In the genomic region with DNA sequence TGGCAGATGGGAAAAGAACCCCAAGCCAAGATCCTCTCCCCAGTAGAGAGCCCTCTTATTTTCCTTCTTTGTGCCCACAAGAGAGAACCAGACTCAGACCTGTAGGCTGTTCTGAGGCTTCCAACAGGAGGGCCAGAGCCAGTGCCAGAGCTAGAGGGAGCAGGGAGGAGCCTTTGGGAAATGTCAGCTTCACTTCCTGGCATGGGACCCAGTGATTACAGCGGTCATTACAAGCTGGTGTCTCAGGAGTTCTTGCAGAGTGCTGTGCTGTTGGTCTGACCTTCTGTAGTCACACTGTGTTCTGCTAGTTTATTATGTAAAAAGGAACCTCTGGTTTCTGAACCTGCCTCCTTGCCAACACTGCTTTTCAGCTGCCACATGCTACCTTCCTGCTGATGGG, we compare ENCODE assay signal across 15 cellular contexts. TPM values are rescaled to one million over a fixed set of nuclear protein-coding genes. Genes with fewer than 3 reads are reported as not detected.
A peak's percentile ranks its signal among the peaks of the same experiment; 100 is the strongest.
DNase-seq lines count a peak whose midpoint lies in the region; ATAC-seq and TF ChIP-seq lines count a peak whose summit lies in the region.
"Had no signal": no experiment of that assay in that cellular context is flagged by ENCODE, and none has a peak within 500 bp of the region (broad histone marks: within the 10 kb centered on the region; RNA-seq: fewer than 3 reads in every experiment).

No MANE protein-coding gene starts in this region.

- in situ Hi-C loops in GM23248 (cut with MboI): no loop called here

- 60 to 67% methylated on average over 1 of the region's 1 CpG for WGBS in GM23248 (ENCODE audit: low coverage in 1 of 2, low lambda C conversion rate in 2 of 2, missing lambda C conversion rate in 2 of 2), 2 experiments
- 36 to 42% methylated on average over 1 of the region's 1 CpG for WGBS in esophagus squamous epithelium, 2 donors

- peaks cover 6% of the 10 kb centered on the region for H3K4me1 Mint-ChIP-seq in activated naive CD4-positive, alpha-beta T cell treated with anti-CD3 and anti-CD28 coated beads for 36 hours (ENCODE audit: low read depth)

- peak; percentile 77 for DNase-seq in GM23248
- peak; percentile 75 for DNase-seq in cerebellum (ENCODE audit: low spot score)
- DNase-seq in lower lobe of right lung: no peak
- DNase-seq in stromal cell of bone marrow (ENCODE audit: low read depth): peak; percentile 33
- DNase-seq in activated naive CD4-positive, alpha-beta T cell treated with anti-CD3 and anti-CD28 coated beads for 36 hours: no peak
- no peak for DNase-seq in HUDEP-2 (lab: John Stamatoyannopoulos, UW; ENCODE audit: unreplicated experiment in 76 of 76)
- DNase-seq in esophagus squamous epithelium (lab: John Stamatoyannopoulos, UW): no peak
- DNase-seq: activated naive CD4-positive, alpha-beta T cell treated with Interleukin-2 at 50 U/mL for 16 hours; erythroblast; naive thymus-derived CD8-positive, alpha-beta T cell; stimulated activated CD4-positive, alpha-beta T cell treated with anti-CD3 and anti-CD28 coated beads, Interleukin-15, amount 100 ng/mL, for 24 hours; T-helper 9 cell had no signal

- no peaks in the 10 kb centered on the region for H3K27me3 Mint-ChIP-seq in activated naive CD4-positive, alpha-beta T cell treated with anti-CD3 and anti-CD28 coated beads for 36 hours (ENCODE audit: low read depth)
- H3K27me3 Mint-ChIP-seq: naive thymus-derived CD8-positive, alpha-beta T cell had no signal

- no peaks in the 10 kb centered on the region for H3K9me3 Mint-ChIP-seq in activated naive CD4-positive, alpha-beta T cell treated with anti-CD3 and anti-CD28 coated beads for 36 hours
- H3K9me3 Mint-ChIP-seq: naive thymus-derived CD8-positive, alpha-beta T cell had no signal

- H3F3A ChIP-seq in GM23248 (ENCODE audit: insufficient read depth): peaks cover 23% of the 10 kb centered on the region

- H3K27ac ChIP-seq in GM23248 (peak overlapping the region; percentile 16; the same call in 1 of the 2 replicates), lower lobe of right lung (peak overlapping the region; percentile 14), esophagus squamous epithelium (peak overlapping the region in 1 of 4 donors; percentile 62)
- H3K27ac ChIP-seq: BLaER1 treated with 17β-estradiol and CSF1 and Interleukin-3, amounts not matched to agents 10 nM and 100 nM had no signal

- H3K27me3 ChIP-seq in GM23248 (replicated peaks; ENCODE audit: insufficient read depth): no peaks in the 10 kb centered on the region
- H3K27me3 ChIP-seq in lower lobe of right lung (ENCODE audit: low read depth): no peaks in the 10 kb centered on the region
- H3K27me3 ChIP-seq in esophagus squamous epithelium: no peaks in the 10 kb centered on the region
- H3K27me3 ChIP-seq: BLaER1 treated with 17β-estradiol and CSF1 and Interleukin-3, amounts not matched to agents 10 nM and 100 nM had no signal

- H2AFZ ChIP-seq in GM23248: no peak overlapping the region

- ATAC-seq in lower lobe of right lung (peak; percentile 55 to 62), GM18520 (IDR thresholded peaks at IDR 0.05; ENCODE audit: unreplicated experiment) (no peak)
- ATAC-seq: naive thymus-derived CD8-positive, alpha-beta T cell had no signal

- H3K9me3 ChIP-seq in GM23248 (ENCODE audit: low read depth) (no peaks in the 10 kb centered on the region), lower lobe of right lung (no peaks in the 10 kb centered on the region), esophagus squamous epithelium (no peaks in the 10 kb centered on the region)
- H3K9me3 ChIP-seq: BLaER1 treated with 17β-estradiol and CSF1 and Interleukin-3, amounts not matched to agents 10 nM and 100 nM; HAP-1 had no signal

- no peak overlapping the region for H3K4me2 ChIP-seq in GM23248 (ENCODE audit: unreplicated experiment)
- H3K4me2 ChIP-seq: BLaER1 treated with 17β-estradiol and CSF1 and Interleukin-3, amounts not matched to agents 10 nM and 100 nM had no signal

- TF ChIP-seq CTCF in lower lobe of right lung (IDR thresholded peaks at IDR 0.05): no peak
- TF ChIP-seq CTCF in esophagus squamous epithelium (IDR thresholded peaks at IDR 0.05): no peak

- H4K20me1 ChIP-seq in GM23248 (ENCODE audit: insufficient read depth): peaks cover 7% of the 10 kb centered on the region

- peaks cover 93% of the 10 kb centered on the region for H3K79me2 ChIP-seq in GM23248 (ENCODE audit: insufficient read depth)

- no peak overlapping the region for H3K27ac Mint-ChIP-seq in activated naive CD4-positive, alpha-beta T cell treated with anti-CD3 and anti-CD28 coated beads for 36 hours
- H3K27ac Mint-ChIP-seq: naive thymus-derived CD8-positive, alpha-beta T cell had no signal

- CTCF ChIA-PET in activated naive CD4-positive, alpha-beta T cell treated with anti-CD3 and anti-CD28 coated beads for 36 hours (lab: Charles Lee): interaction anchor here (1.3 kb wide), 1 partner anchor 32 kb away, joined by 6 read pairs; no protein-coding TSS in a partner anchor

- H3K4me3 Mint-ChIP-seq in activated naive CD4-positive, alpha-beta T cell treated with anti-CD3 and anti-CD28 coated beads for 36 hours: no peak overlapping the region
- H3K4me3 Mint-ChIP-seq: naive thymus-derived CD8-positive, alpha-beta T cell had no signal

- H3K36me3 Mint-ChIP-seq in activated naive CD4-positive, alpha-beta T cell treated with anti-CD3 and anti-CD28 coated beads for 36 hours (ENCODE audit: low read depth): peaks cover 1% of the 10 kb centered on the region

- H3K36me3 ChIP-seq in GM23248 (ENCODE audit: low read depth) (no peaks in the 10 kb centered on the region), lower lobe of right lung (peaks cover 16% of the 10 kb centered on the region), esophagus squamous epithelium (peaks cover 4 to 33% (median 10%) of the 10 kb centered on the region in 3 donors)

- no peak overlapping the region for H3K9ac ChIP-seq in GM23248
- H3K9ac ChIP-seq: BLaER1 treated with 17β-estradiol and CSF1 and Interleukin-3, amounts not matched to agents 10 nM and 100 nM had no signal

- peaks cover 39% of the 10 kb centered on the region for H3K4me1 ChIP-seq in GM23248 (ENCODE audit: insufficient read depth)
- H3K4me1 ChIP-seq in lower lobe of right lung: peaks cover 23% of the 10 kb centered on the region
- peaks cover 0 to 34% (median 16%) of the 10 kb centered on the region in 3 donors for H3K4me1 ChIP-seq in esophagus squamous epithelium

- H3K4me3 ChIP-seq in GM23248 (no peak overlapping the region), lower lobe of right lung (no peak overlapping the region), esophagus squamous epithelium (no peak overlapping the region)
- H3K4me3 ChIP-seq: BLaER1 treated with 17β-estradiol and CSF1 and Interleukin-3, amounts not matched to agents 10 nM and 100 nM; HAP-1 had no signal

- no peak for TF ChIP-seq POLR2A in esophagus squamous epithelium (IDR thresholded peaks at IDR 0.05)

- intact Hi-C loops in lower lobe of right lung (cut with DNase I): no loop called here
- intact Hi-C loops in activated naive CD4-positive, alpha-beta T cell treated with anti-CD3 and anti-CD28 coated beads for 36 hours (cut with micrococcal nuclease): no loop called here
- intact Hi-C loops in esophagus squamous epithelium (cut with DNase I): no loop called here

- no peaks in the 10 kb centered on the region for H3K9me2 ChIP-seq in GM23248 (ENCODE audit: insufficient read depth)

RNA-seq across cellular contexts. Expression of a gene that starts 38.9 kb away (rescaled TPM):
- 15.2 and 19.7 TPM in 2 replicates for total RNA-seq in GM23248 (2014; rRNA removed; shearing (Covaris generic))
- polyA plus RNA-seq in GM23248 (2016; fragmentation: Nextera tagmentation; extraction: Ambion mirVana): 5.9 and 6.9 TPM in 2 replicates
- total RNA-seq in cerebellum (15.7 TPM), lower lobe of right lung (13.9 TPM), esophagus squamous epithelium (10 to 100 TPM; 20.8 to 31.1 (median 26.1) TPM)
- 10 to 100 TPM; 20.5 to 20.9 TPM for total RNA-seq in activated naive CD4-positive, alpha-beta T cell treated with anti-CD3 and anti-CD28 coated beads for 36 hours

Comparison
In these comparisons a context has a peak if more than half of its experiments do, and no peak if none do; other contexts are left out.
1. DNase-seq: peak in GM23248 (single experiment), cerebellum (single experiment) and stromal cell of bone marrow (single experiment); none in lower lobe of right lung (single experiment), activated naive CD4-positive, alpha-beta T cell treated with anti-CD3 and anti-CD28 coated beads for 36 hours (single experiment), HUDEP-2 (0 of 76) and esophagus squamous epithelium (single experiment).